ENCODE assay signal across 31 cellular contexts in genomic region chr2:216649573-216649972, GRCh38. TPM values are rescaled to one million over a fixed set of nuclear protein-coding genes. Genes with fewer than 3 reads are reported as not detected.
DNase-seq lines count a peak whose midpoint lies in the region; ATAC-seq and TF ChIP-seq lines count a peak whose summit lies in the region.
"Had no signal": no experiment of that assay in that cellular context is flagged by ENCODE, and none has a peak within 500 bp of the region (broad histone marks: within the 10 kb centered on the region; RNA-seq: fewer than 3 reads in every experiment).

No MANE protein-coding gene starts in this region.

- peaks cover 9% of the 10 kb centered on the region for H3F3A ChIP-seq in neural progenitor cell (ENCODE audit: low read depth)

- H4K20me1 ChIP-seq in neural progenitor cell (ENCODE audit: low read depth), result peaks cover 100% of the 10 kb centered on the region

- ATAC-seq in thoracic aorta (ENCODE audit: insufficient number of reproducible peaks, low FRiP score, low read depth) (no peak), HG03095 (IDR thresholded peaks at IDR 0.05; ENCODE audit: unreplicated experiment) (no peak)
- ATAC-seq: activated CD4-positive, alpha-beta T cell treated with anti-CD3 and anti-CD28 coated beads for 36 hours; left ventricle myocardium superior; Panc1; stimulated activated effector memory CD8-positive, alpha-beta T cell treated with anti-CD3 and anti-CD28 coated beads, Interleukin-12 subunit alpha, Interleukin-12 subunit beta, amount 100 ng/mL, for 72 hours had no signal

- H3K27me3 Mint-ChIP-seq in chondrocyte (ENCODE audit: low read depth) (no peaks in the 10 kb centered on the region), neural progenitor cell (ENCODE audit: insufficient read depth, low read depth) (no peaks in the 10 kb centered on the region)
- H3K27me3 Mint-ChIP-seq: activated CD4-positive, alpha-beta T cell treated with anti-CD3 and anti-CD28 coated beads for 36 hours had no signal

- DNase-seq in cardiac muscle cell (ENCODE audit: low read depth in 1 of 2, low spot score in 1 of 2), result no peak
- no peak for DNase-seq in right atrium auricular region (ENCODE audit: low spot score)
- DNase-seq in chondrocyte (ENCODE audit: low spot score), result peak; percentile 70
- DNase-seq in neural progenitor cell (ENCODE audit: low spot score), result no peak
- no peak for DNase-seq in thoracic aorta (ENCODE audit: low spot score)
- no peak for DNase-seq in activated T-cell treated with anti-CD3 and anti-CD28 coated beads, Interleukin-2, amount 50 U/mL, for 1 hour
- DNase-seq in thyroid gland, result no peak
- DNase-seq: 8988T; activated CD4-positive, alpha-beta T cell treated with anti-CD3 and anti-CD28 coated beads for 36 hours; activated T-cell treated with anti-CD3 and anti-CD28 coated beads for 4 hours; amygdala; colonic mucosa; effector CD8-positive, alpha-beta T cell; glutamatergic neuron; left ventricle myocardium superior; mesendoderm; NCI-H146; NCI-H2107; NCI-H345; NCI-H69; SHP77 treated with DMSO at 0.1 percent for 48 hours; T-helper 2 cell; uterus had no signal

- no peaks in the 10 kb centered on the region for H3K9me3 ChIP-seq in cardiac muscle cell (ENCODE audit: low read depth)
- H3K9me3 ChIP-seq in right atrium auricular region, result no peaks in the 10 kb centered on the region
- no peaks in the 10 kb centered on the region for H3K9me3 ChIP-seq in neural progenitor cell (ENCODE audit: low read depth)
- no peaks in the 10 kb centered on the region for H3K9me3 ChIP-seq in thoracic aorta
- H3K9me3 ChIP-seq in thyroid gland, result no peaks in the 10 kb centered on the region
- H3K9me3 ChIP-seq: colonic mucosa, HAP-1, neutrophil, suprapubic skin, uterus had no signal

- H3K9me3 Mint-ChIP-seq in chondrocyte (ENCODE audit: low read depth) (no peaks in the 10 kb centered on the region), neural progenitor cell (no peaks in the 10 kb centered on the region)
- H3K9me3 Mint-ChIP-seq: activated naive CD4-positive, alpha-beta T cell treated with anti-CD3 and anti-CD28 coated beads, Interleukin-2, amount 50 U/mL, for 24 hours; stimulated activated effector memory CD8-positive, alpha-beta T cell treated with anti-CD3 and anti-CD28 coated beads, Interleukin-12 subunit alpha, Interleukin-12 subunit beta, amount 100 ng/mL, for 72 hours had no signal

- 46 to 61% methylated on average over 5 of the region's 5 CpGs for WGBS in thyroid gland, 2 donors

- TF ChIP-seq CTCF in cardiac muscle cell (IDR thresholded peaks at IDR 0.05; ENCODE audit: low read depth, low read length), result no peak
- no peak for TF ChIP-seq CTCF in right atrium auricular region (IDR thresholded peaks at IDR 0.05)
- no peak for TF ChIP-seq CTCF in chondrocyte (IDR thresholded peaks at IDR 0.05)
- no peak for TF ChIP-seq CTCF in neural progenitor cell (IDR thresholded peaks at IDR 0.05)
- TF ChIP-seq CTCF in thoracic aorta (IDR thresholded peaks at IDR 0.05), result no peak
- TF ChIP-seq CTCF in thyroid gland (IDR thresholded peaks at IDR 0.05), result no peak

- H3K27ac Mint-ChIP-seq in chondrocyte (ENCODE audit: unreplicated experiment) (peak overlapping the region; percentile 83), neural progenitor cell (no peak overlapping the region)
- H3K27ac Mint-ChIP-seq: activated CD4-positive, alpha-beta T cell treated with anti-CD3 and anti-CD28 coated beads for 36 hours; activated naive CD4-positive, alpha-beta T cell treated with anti-CD3 and anti-CD28 coated beads, Interleukin-2, amount 50 U/mL, for 24 hours; IgD-negative memory B cell; stimulated activated effector memory CD8-positive, alpha-beta T cell treated with anti-CD3 and anti-CD28 coated beads, Interleukin-12 subunit alpha, Interleukin-12 subunit beta, amount 100 ng/mL, for 72 hours had no signal

- H3K36me3 ChIP-seq in cardiac muscle cell, result no peaks in the 10 kb centered on the region
- no peaks in the 10 kb centered on the region for H3K36me3 ChIP-seq in right atrium auricular region
- H3K36me3 ChIP-seq in neural progenitor cell, result peaks cover 5% of the 10 kb centered on the region
- no peaks in the 10 kb centered on the region for H3K36me3 ChIP-seq in thoracic aorta
- H3K36me3 ChIP-seq in thyroid gland, result no peaks in the 10 kb centered on the region
- H3K36me3 ChIP-seq: colonic mucosa, neutrophil, suprapubic skin, uterus had no signal

- no peak overlapping the region for H2AFZ ChIP-seq in neural progenitor cell (replicated peaks)

- peaks cover 21% of the 10 kb centered on the region for H3K36me3 Mint-ChIP-seq in chondrocyte (ENCODE audit: low read depth)
- H3K36me3 Mint-ChIP-seq in neural progenitor cell, result peaks cover 56% of the 10 kb centered on the region
- H3K36me3 Mint-ChIP-seq: activated naive CD4-positive, alpha-beta T cell treated with anti-CD3 and anti-CD28 coated beads, Interleukin-2, amount 50 U/mL, for 24 hours; IgD-negative memory B cell; stimulated activated effector memory CD8-positive, alpha-beta T cell treated with anti-CD3 and anti-CD28 coated beads, Interleukin-12 subunit alpha, Interleukin-12 subunit beta, amount 100 ng/mL, for 72 hours had no signal

- TF ChIP-seq POLR2A in thyroid gland (IDR thresholded peaks at IDR 0.05), result no peak

- H3K27me3 ChIP-seq in cardiac muscle cell, result no peaks in the 10 kb centered on the region
- no peaks in the 10 kb centered on the region for H3K27me3 ChIP-seq in right atrium auricular region
- H3K27me3 ChIP-seq in neural progenitor cell, result no peaks in the 10 kb centered on the region
- H3K27me3 ChIP-seq in thoracic aorta (replicated peaks; ENCODE audit: insufficient read depth), result no peaks in the 10 kb centered on the region
- no peaks in the 10 kb centered on the region for H3K27me3 ChIP-seq in thyroid gland
- H3K27me3 ChIP-seq: colonic mucosa, neutrophil, suprapubic skin, uterus had no signal

- peaks cover 100% of the 10 kb centered on the region for H3K79me2 ChIP-seq in neural progenitor cell (ENCODE audit: low read depth)

- H3K4me3 ChIP-seq in cardiac muscle cell (no peak overlapping the region), right atrium auricular region (no peak overlapping the region), neural progenitor cell (no peak overlapping the region), thoracic aorta (no peak overlapping the region), thyroid gland (replicated peaks in 1 of 3) (no peak overlapping the region)
- H3K4me3 ChIP-seq: colonic mucosa, HAP-1, suprapubic skin, uterus had no signal

- peaks cover 13% of the 10 kb centered on the region for H3K4me1 ChIP-seq in cardiac muscle cell (ENCODE audit: low read depth)
- peaks cover 0 to 13% of the 10 kb centered on the region in 2 donors for H3K4me1 ChIP-seq in right atrium auricular region
- peaks cover 31% of the 10 kb centered on the region for H3K4me1 ChIP-seq in neural progenitor cell
- peaks cover 45 to 91% of the 10 kb centered on the region in 2 donors for H3K4me1 ChIP-seq in thoracic aorta (ENCODE audit: control insufficient read depth in 1 of 2, low read depth in 2 of 2)
- H3K4me1 ChIP-seq in thyroid gland, result peaks cover 0 to 7% of the 10 kb centered on the region in 2 donors
- H3K4me1 ChIP-seq: colonic mucosa, HAP-1, uterus had no signal

- H3K27ac ChIP-seq in cardiac muscle cell (peak overlapping the region; percentile 26), right atrium auricular region (no peak overlapping the region), neural progenitor cell (peak overlapping the region; percentile 19), thoracic aorta (peak overlapping the region; percentile 66 to 71), thyroid gland (no peak overlapping the region)
- H3K27ac ChIP-seq: colonic mucosa, neutrophil, suprapubic skin, uterus had no signal

- H3K4me1 Mint-ChIP-seq in chondrocyte (ENCODE audit: low read depth), result peaks cover 94% of the 10 kb centered on the region
- peaks cover 70% of the 10 kb centered on the region for H3K4me1 Mint-ChIP-seq in neural progenitor cell
- H3K4me1 Mint-ChIP-seq: stimulated activated effector memory CD8-positive, alpha-beta T cell treated with anti-CD3 and anti-CD28 coated beads, Interleukin-12 subunit alpha, Interleukin-12 subunit beta, amount 100 ng/mL, for 72 hours had no signal

- peak overlapping the region; percentile 32 for H3K4me2 ChIP-seq in neural progenitor cell

- intact Hi-C loops in thyroid gland (cut with DNase I), result no loop called here

- H3K9ac ChIP-seq in neural progenitor cell, result no peak overlapping the region

- no peak overlapping the region for H3K4me3 Mint-ChIP-seq in chondrocyte (ENCODE audit: unreplicated experiment)
- H3K4me3 Mint-ChIP-seq in neural progenitor cell, result no peak overlapping the region
- H3K4me3 Mint-ChIP-seq: activated CD4-positive, alpha-beta T cell treated with anti-CD3 and anti-CD28 coated beads for 36 hours; activated naive CD4-positive, alpha-beta T cell treated with anti-CD3 and anti-CD28 coated beads, Interleukin-2, amount 50 U/mL, for 24 hours; IgD-negative memory B cell; stimulated activated effector memory CD8-positive, alpha-beta T cell treated with anti-CD3 and anti-CD28 coated beads, Interleukin-12 subunit alpha, Interleukin-12 subunit beta, amount 100 ng/mL, for 72 hours had no signal

RNA-seq across cellular contexts. Expression of gene IGFBP2, which starts 16.4 kb away (rescaled TPM):
- 402 and 451 TPM in 2 replicates for total RNA-seq in cardiac muscle cell
- polyA plus RNA-seq in cardiac muscle cell, result 476 and 569 TPM in 2 replicates
- 100 to 1,000 TPM; 255 to 508 TPM for total RNA-seq in right atrium auricular region
- 1,045 to 1,857 TPM (median 1,848 TPM) in 3 replicates for total RNA-seq in chondrocyte
- total RNA-seq in neural progenitor cell (ENCODE audit: low replicate concordance), result 371 and 935 TPM in 2 replicates
- total RNA-seq in thoracic aorta, result 1,000 to 10,000 TPM in 1 of 2 donors, 100 to 1,000 TPM in 1; 608 to 2,156 TPM
- total RNA-seq in thyroid gland, result 10 to 100 TPM; 26.5 to 45.0 (median 40.0) TPM
- polyA plus RNA-seq: IgD-negative memory B cell had no signal

RNA-seq across cellular contexts. Expression of gene IGFBP5, which starts 45.8 kb away (rescaled TPM):
- total RNA-seq in cardiac muscle cell (132 and 229 TPM in 2 replicates), right atrium auricular region (100 to 1,000 TPM; 169 to 554 TPM), chondrocyte (403 to 502 TPM (median 500 TPM) in 3 replicates), neural progenitor cell (ENCODE audit: low replicate concordance) (150 and 249 TPM in 2 replicates), thoracic aorta (1,000 to 10,000 TPM in 1 of 2 donors, 100 to 1,000 TPM in 1; 482 to 2,105 TPM), thyroid gland (1,000 to 10,000 TPM in 1 of 4 donors, 100 to 1,000 TPM in 3; 704 to 1,519 (median 952) TPM)
- 28.0 and 35.2 TPM in 2 replicates for polyA plus RNA-seq in cardiac muscle cell
- total RNA-seq: activated CD4-positive, alpha-beta T cell treated with anti-CD3 and anti-CD28 coated beads for 36 hours had no signal
- polyA plus RNA-seq: IgD-negative memory B cell had no signal

Comparison
In these comparisons a context has a peak if more than half of its experiments do, and no peak if none do; other contexts are left out.
1. H3K27ac ChIP-seq: peak in cardiac muscle cell (single experiment), neural progenitor cell (single experiment) and thoracic aorta (2 of 2); none in right atrium auricular region (0 of 2) and thyroid gland (0 of 3).